In the genomic region with DNA sequence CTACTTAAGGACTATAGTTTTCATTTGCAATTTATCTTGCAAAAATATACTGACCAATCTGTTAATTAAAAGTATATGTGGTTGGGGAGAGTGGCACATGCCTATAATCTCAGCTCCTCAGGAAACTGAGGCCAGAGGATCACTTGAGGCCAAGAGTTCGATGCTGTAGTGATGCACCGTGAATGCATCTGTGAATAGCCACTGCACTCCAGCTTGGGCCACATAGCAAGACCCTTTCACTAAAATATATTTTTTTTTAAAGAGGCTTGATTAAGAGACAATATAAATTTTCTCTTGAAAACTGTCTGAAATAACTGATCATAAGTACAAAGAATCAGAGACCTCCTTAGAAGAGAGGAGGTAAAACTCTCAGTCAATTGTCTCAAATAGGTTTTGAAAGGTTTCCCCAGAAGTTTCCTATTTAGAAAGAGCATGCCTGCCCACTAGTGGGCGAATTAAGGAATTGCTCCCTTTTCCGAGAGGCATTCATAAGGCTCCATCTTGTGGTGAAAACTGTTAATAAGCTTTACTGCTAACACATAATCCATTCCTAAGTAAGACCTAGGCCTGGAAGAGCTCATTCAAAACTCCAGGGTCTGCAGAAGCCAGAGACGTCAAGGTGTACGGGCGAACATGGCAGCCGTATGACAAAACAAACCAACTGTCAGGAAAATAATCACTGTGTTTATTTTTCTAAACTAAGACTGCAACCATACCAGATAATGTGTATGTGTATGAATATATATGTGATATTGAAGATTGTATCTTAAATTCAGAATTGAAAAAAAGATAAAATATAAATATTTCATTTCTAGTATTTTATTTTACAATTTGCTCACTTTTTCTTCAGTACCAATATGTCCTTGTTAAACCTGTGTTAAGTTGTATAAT, we compare ENCODE assay signal across 1 cellular context.
TF ChIP-seq lines count a peak whose summit lies in the region.

No MANE protein-coding gene starts in this region.

TF ChIP-seq in HEK293, 187 proteins besides CTCF, POLR2A, EP300 and RAD21 (continued from another document):
- TF ChIP-seq, protein P1, sequence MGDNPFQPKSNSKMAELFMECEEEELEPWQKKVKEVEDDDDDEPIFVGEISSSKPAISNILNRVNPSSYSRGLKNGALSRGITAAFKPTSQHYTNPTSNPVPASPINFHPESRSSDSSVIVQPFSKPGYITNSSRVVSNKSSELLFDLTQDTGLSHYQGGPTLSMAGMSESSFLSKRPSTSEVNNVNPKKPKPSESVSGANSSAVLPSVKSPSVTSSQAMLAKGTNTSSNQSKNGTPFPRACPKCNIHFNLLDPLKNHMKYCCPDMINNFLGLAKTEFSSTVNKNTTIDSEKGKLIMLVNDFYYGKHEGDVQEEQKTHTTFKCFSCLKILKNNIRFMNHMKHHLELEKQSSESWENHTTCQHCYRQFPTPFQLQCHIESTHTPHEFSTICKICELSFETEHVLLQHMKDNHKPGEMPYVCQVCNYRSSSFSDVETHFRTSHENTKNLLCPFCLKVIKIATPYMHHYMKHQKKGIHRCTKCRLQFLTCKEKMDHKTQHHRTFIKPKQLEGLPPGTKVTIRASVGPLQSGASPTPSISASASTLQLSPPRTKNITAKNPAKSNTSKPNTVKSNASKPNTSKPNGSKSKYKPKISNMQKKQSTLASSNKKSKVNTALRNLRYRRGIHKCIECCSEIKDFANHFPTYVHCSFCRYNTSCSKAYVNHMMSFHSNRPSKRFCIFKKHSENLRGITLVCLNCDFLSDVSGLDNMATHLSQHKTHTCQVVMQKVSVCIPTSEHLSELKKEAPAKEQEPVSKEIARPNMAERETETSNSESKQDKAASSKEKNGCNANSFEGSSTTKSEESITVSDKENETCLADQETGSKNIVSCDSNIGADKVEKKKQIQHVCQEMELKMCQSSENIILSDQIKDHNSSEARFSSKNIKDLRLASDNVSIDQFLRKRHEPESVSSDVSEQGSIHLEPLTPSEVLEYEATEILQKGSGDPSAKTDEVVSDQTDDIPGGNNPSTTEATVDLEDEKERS (tag by site-specific recombination; IDR thresholded peaks at IDR 0.05), result no peak
- TF ChIP-seq ZNF335 (tag by site-specific recombination; conservative IDR thresholded peaks at IDR 0.05), result no peak
- no peak for TF ChIP-seq HOXC10 (CRISPR knock-in tag; IDR thresholded peaks at IDR 0.05)
- no peak for TF ChIP-seq ZNF366 (tag by site-specific recombination; conservative IDR thresholded peaks at IDR 0.05)
- TF ChIP-seq ZNF354C (tag by site-specific recombination; IDR thresholded peaks at IDR 0.05; ENCODE audit: borderline replicate concordance, low read depth), result no peak
- TF ChIP-seq ZNF529 (tag by site-specific recombination; IDR thresholded peaks at IDR 0.05; ENCODE audit: insufficient replicate concordance), result no peak
- TF ChIP-seq ZNF202 (tag by site-specific recombination; IDR thresholded peaks at IDR 0.05; ENCODE audit: borderline replicate concordance), result no peak
- TF ChIP-seq ZSCAN30 (tag by site-specific recombination; IDR thresholded peaks at IDR 0.05), result peak; percentile 43; the same call in 1 of the 2 replicates
- TF ChIP-seq, protein P2, sequence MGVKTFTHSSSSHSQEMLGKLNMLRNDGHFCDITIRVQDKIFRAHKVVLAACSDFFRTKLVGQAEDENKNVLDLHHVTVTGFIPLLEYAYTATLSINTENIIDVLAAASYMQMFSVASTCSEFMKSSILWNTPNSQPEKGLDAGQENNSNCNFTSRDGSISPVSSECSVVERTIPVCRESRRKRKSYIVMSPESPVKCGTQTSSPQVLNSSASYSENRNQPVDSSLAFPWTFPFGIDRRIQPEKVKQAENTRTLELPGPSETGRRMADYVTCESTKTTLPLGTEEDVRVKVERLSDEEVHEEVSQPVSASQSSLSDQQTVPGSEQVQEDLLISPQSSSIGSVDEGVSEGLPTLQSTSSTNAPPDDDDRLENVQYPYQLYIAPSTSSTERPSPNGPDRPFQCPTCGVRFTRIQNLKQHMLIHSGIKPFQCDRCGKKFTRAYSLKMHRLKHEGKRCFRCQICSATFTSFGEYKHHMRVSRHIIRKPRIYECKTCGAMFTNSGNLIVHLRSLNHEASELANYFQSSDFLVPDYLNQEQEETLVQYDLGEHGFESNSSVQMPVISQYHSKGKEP (tag by site-specific recombination; IDR thresholded peaks at IDR 0.05), result 0 out of 2 replicates have a peak, but pooled peaks have one; percentile 5
- TF ChIP-seq ZNF660 (tag by site-specific recombination; IDR thresholded peaks at IDR 0.05), result peak; percentile 81
- TF ChIP-seq ZNF416 (tag by site-specific recombination; IDR thresholded peaks at IDR 0.05), result no peak
